8 cellular contexts compared by ENCODE assay signal in genomic region chr4:123443401-123444297, GRCh38.
DNase-seq lines count a peak whose midpoint lies in the region; ATAC-seq lines count a peak whose summit lies in the region.

No MANE protein-coding gene starts in this region.

- no peak overlapping the region for H3K4me3 ChIP-seq in skin epidermis

- peak; percentile 25 for DNase-seq in activated T-cell treated with anti-CD3 and anti-CD28 coated beads for 48 hours (ENCODE audit: low read depth)
- DNase-seq in activated T-cell treated with anti-CD3 and anti-CD28 coated beads, Interleukin-2, amount 50 U/mL, for 1 hour = no peak
- DNase-seq in SIG-M5 (lab: John Stamatoyannopoulos, UW) = peak; percentile 0
- peak; percentile 34 for DNase-seq in fibroblast of peridontal ligament (ENCODE audit: extremely low read depth)
- DNase-seq in DMS79 treated with DMSO at 0.1 percent for 48 hours (lab: John Stamatoyannopoulos, UW) = no peak
- DNase-seq in hepatic stellate cell (ENCODE audit: low spot score) = no peak

- peak; percentile 70 for ATAC-seq in HG02981 (IDR thresholded peaks at IDR 0.05; ENCODE audit: unreplicated experiment)

- peak overlapping the region in 12 of 21 experiments; percentile 2 to 67 (median 30) for H3K27ac ChIP-seq in skin epidermis

Comparison
In these comparisons a context has a peak if more than half of its experiments do, and no peak if none do; other contexts are left out.
1. DNase-seq: peak in activated T-cell treated with anti-CD3 and anti-CD28 coated beads for 48 hours (single experiment), SIG-M5 (single experiment) and fibroblast of peridontal ligament (single experiment); none in activated T-cell treated with anti-CD3 and anti-CD28 coated beads, Interleukin-2, amount 50 U/mL, for 1 hour (single experiment), DMS79 treated with DMSO at 0.1 percent for 48 hours (single experiment) and hepatic stellate cell (single experiment).